Comparison of ENCODE assay signal across 14 cellular contexts in the genomic region with DNA sequence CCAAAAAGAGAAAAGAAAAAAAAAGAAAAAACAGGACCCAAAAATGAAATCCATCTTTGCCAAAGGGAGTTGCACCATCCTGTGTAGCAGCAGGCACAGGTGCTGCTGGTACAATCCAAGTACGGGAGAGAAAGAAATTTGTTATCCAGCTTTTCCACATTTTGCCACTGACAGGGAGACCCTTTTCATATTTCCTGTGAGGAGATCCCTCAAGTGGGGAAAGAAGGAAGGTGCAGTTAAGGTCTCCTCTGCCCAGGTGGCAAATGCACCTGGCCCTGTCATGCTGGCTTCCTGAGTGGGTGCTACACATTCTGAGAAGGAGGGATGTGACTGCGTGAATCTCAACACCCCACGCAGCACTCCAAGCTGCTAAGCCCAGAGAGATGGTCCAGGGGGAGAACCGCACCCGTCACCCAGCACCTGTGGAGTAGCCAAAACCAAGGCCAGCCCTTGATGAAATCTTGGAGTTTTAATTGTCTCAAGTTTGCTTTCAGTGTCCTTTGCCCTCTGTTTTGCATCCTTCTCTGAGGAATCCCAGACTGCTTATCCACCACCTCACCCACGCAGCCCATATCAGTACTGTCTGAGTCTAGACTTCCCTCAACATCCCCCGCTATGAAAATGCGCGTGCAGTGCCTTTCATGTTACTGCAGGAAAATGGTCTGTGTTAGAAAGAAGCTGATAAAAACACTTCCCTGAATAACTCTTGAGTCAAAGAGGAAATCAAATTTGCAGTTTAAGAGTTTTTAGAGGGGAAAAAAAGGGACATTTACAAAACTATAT.
DNase-seq lines count a peak whose midpoint lies in the region; ATAC-seq and TF ChIP-seq lines count a peak whose summit lies in the region.
"Had no signal": no experiment of that assay in that cellular context is flagged by ENCODE, and none has a peak within 500 bp of the region (broad histone marks: within the 10 kb centered on the region; RNA-seq: fewer than 3 reads in every experiment).

No MANE protein-coding gene starts in this region.

- H3K9me3 ChIP-seq in heart right ventricle, result peaks cover 0 to 4% (median 0%) of the 10 kb centered on the region in 11 donors

- 77 to 83% methylated on average over 9 of the region's 9 CpGs for WGBS in heart right ventricle, 2 donors

- no peak for TF ChIP-seq CTCF in heart right ventricle (IDR thresholded peaks at IDR 0.05)
- TF ChIP-seq CTCF in WTC11 (IDR thresholded peaks at IDR 0.05), result no peak
- peak; percentile 14 for TF ChIP-seq CTCF in kidney epithelial cell (IDR thresholded peaks at IDR 0.05; ENCODE audit: insufficient read depth, low read length, poor library complexity, severe bottlenecking)

- CTCF ChIA-PET in WTC11 (lab: Charles Lee), result interaction anchor here (1.2 to 1.5 kb wide), 3 partner anchors 8 to 267 kb away, joined by 3 to 6 read pairs (median 3); no protein-coding TSS in a partner anchor

- H3K27ac ChIP-seq in heart right ventricle, result peak overlapping the region in 9 of 10 donors; percentile 36 to 81 (median 58)
- H3K27ac ChIP-seq: SK-N-MC had no signal

- H3K4me1 ChIP-seq in heart right ventricle, result peaks cover 0 to 40% (median 29%) of the 10 kb centered on the region in 9 donors

- POLR2A ChIA-PET in WTC11 (lab: Charles Lee), result interaction anchor here (1.3 kb wide), 1 partner anchor 141 kb away, joined by 5 read pairs; no protein-coding TSS in a partner anchor

- H3K4me1 Mint-ChIP-seq in WTC11, result peaks cover 34% of the 10 kb centered on the region
- no peaks in the 10 kb centered on the region for H3K4me1 Mint-ChIP-seq in activated naive CD8-positive, alpha-beta T cell treated with anti-CD3 and anti-CD28 coated beads, Interleukin-2, amount 50 U/mL, for 24 hours
- H3K4me1 Mint-ChIP-seq: activated T-helper 17 cell treated with anti-CD3 and anti-CD28 coated beads, Interleukin-2, amount 50 U/mL, for 72 hours; central memory CD8-positive, alpha-beta T cell had no signal

- H3K27me3 ChIP-seq in heart right ventricle (no peaks in the 10 kb centered on the region), kidney epithelial cell (ENCODE audit: control insufficient read depth, insufficient read depth, low read length) (no peaks in the 10 kb centered on the region)

- no peak overlapping the region for H3K4me3 Mint-ChIP-seq in WTC11
- H3K4me3 Mint-ChIP-seq in activated naive CD8-positive, alpha-beta T cell treated with anti-CD3 and anti-CD28 coated beads, Interleukin-2, amount 50 U/mL, for 24 hours, result no peak overlapping the region
- H3K4me3 Mint-ChIP-seq: activated T-helper 17 cell treated with anti-CD3 and anti-CD28 coated beads, Interleukin-2, amount 50 U/mL, for 72 hours; central memory CD8-positive, alpha-beta T cell had no signal

- no peaks in the 10 kb centered on the region for H3K36me3 Mint-ChIP-seq in WTC11
- H3K36me3 Mint-ChIP-seq in activated naive CD8-positive, alpha-beta T cell treated with anti-CD3 and anti-CD28 coated beads, Interleukin-2, amount 50 U/mL, for 24 hours (ENCODE audit: low read depth), result no peaks in the 10 kb centered on the region

- H3K9me3 Mint-ChIP-seq in WTC11, result peaks cover 8% of the 10 kb centered on the region
- no peaks in the 10 kb centered on the region for H3K9me3 Mint-ChIP-seq in activated naive CD8-positive, alpha-beta T cell treated with anti-CD3 and anti-CD28 coated beads, Interleukin-2, amount 50 U/mL, for 24 hours
- H3K9me3 Mint-ChIP-seq: activated T-helper 17 cell treated with anti-CD3 and anti-CD28 coated beads, Interleukin-2, amount 50 U/mL, for 72 hours; central memory CD8-positive, alpha-beta T cell had no signal

- H3K4me3 ChIP-seq in heart right ventricle (no peak overlapping the region), kidney epithelial cell (ENCODE audit: low read depth, low read length) (no peak overlapping the region)
- H3K4me3 ChIP-seq: SK-N-MC had no signal

- no peaks in the 10 kb centered on the region for H3K36me3 ChIP-seq in heart right ventricle
- no peaks in the 10 kb centered on the region for H3K36me3 ChIP-seq in kidney epithelial cell (ENCODE audit: control insufficient read depth, insufficient read depth, low read length)

- ATAC-seq in heart right ventricle (peak in 3 of 8 donors; percentile 29 to 48 (median 31)), Right ventricle myocardium superior (ENCODE audit: poor library complexity) (no peak), WTC11 (peak; percentile 52), HG03175 (IDR thresholded peaks at IDR 0.05; ENCODE audit: unreplicated experiment) (no peak), HG02870 (IDR thresholded peaks at IDR 0.05; ENCODE audit: unreplicated experiment) (no peak)
- no peak for ATAC-seq in activated naive CD8-positive, alpha-beta T cell treated with anti-CD3 and anti-CD28 coated beads, Interleukin-2, amount 50 U/mL, for 24 hours
- ATAC-seq: activated T-helper 17 cell treated with anti-CD3 and anti-CD28 coated beads, Interleukin-2, amount 50 U/mL, for 72 hours had no signal

- intact Hi-C loops in heart right ventricle (cut with DNase I) (loop anchor here in 1 of 10 donors (10.0 kb wide), 1 partner anchor 136 kb away; no protein-coding TSS in a partner anchor), Right ventricle myocardium superior (cut with DNase I) (no loop called here)

- no peaks in the 10 kb centered on the region for H3K27me3 Mint-ChIP-seq in WTC11 (ENCODE audit: low read depth)
- H3K27me3 Mint-ChIP-seq in activated naive CD8-positive, alpha-beta T cell treated with anti-CD3 and anti-CD28 coated beads, Interleukin-2, amount 50 U/mL, for 24 hours, result peaks cover 34% of the 10 kb centered on the region

- peak overlapping the region; percentile 51; the same call in 1 of the 2 replicates for H3K27ac Mint-ChIP-seq in WTC11
- no peak overlapping the region for H3K27ac Mint-ChIP-seq in activated naive CD8-positive, alpha-beta T cell treated with anti-CD3 and anti-CD28 coated beads, Interleukin-2, amount 50 U/mL, for 24 hours
- H3K27ac Mint-ChIP-seq: activated T-helper 17 cell treated with anti-CD3 and anti-CD28 coated beads, Interleukin-2, amount 50 U/mL, for 72 hours had no signal

- DNase-seq in heart right ventricle, result no peak
- no peak for DNase-seq in Right ventricle myocardium superior
- DNase-seq in WTC11 (ENCODE audit: low spot score), result no peak
- DNase-seq in kidney epithelial cell (ENCODE audit: low read depth), result no peak
- DNase-seq in NCI-H524 treated with DMSO at 0.1 percent for 48 hours (lab: John Stamatoyannopoulos, UW), result no peak
- DNase-seq in activated naive CD8-positive, alpha-beta T cell treated with anti-CD3 and anti-CD28 coated beads, Interleukin-2, amount 50 U/mL, for 24 hours, result no peak
- DNase-seq: activated CD4-positive, CD25-positive, alpha-beta regulatory T cell treated with anti-CD3 and anti-CD28 coated beads, Interleukin-2, amount 50 U/mL, for 72 hours; MV-4-11; NCI-H524 had no signal

TF ChIP-seq in WTC11, 78 proteins besides CTCF, POLR2A, EP300 and RAD21:
- no peak for TF ChIP-seq ESRRA (CRISPR knock-in tag; IDR thresholded peaks at IDR 0.05; ENCODE audit: borderline replicate concordance)
- TF ChIP-seq, protein P1, sequence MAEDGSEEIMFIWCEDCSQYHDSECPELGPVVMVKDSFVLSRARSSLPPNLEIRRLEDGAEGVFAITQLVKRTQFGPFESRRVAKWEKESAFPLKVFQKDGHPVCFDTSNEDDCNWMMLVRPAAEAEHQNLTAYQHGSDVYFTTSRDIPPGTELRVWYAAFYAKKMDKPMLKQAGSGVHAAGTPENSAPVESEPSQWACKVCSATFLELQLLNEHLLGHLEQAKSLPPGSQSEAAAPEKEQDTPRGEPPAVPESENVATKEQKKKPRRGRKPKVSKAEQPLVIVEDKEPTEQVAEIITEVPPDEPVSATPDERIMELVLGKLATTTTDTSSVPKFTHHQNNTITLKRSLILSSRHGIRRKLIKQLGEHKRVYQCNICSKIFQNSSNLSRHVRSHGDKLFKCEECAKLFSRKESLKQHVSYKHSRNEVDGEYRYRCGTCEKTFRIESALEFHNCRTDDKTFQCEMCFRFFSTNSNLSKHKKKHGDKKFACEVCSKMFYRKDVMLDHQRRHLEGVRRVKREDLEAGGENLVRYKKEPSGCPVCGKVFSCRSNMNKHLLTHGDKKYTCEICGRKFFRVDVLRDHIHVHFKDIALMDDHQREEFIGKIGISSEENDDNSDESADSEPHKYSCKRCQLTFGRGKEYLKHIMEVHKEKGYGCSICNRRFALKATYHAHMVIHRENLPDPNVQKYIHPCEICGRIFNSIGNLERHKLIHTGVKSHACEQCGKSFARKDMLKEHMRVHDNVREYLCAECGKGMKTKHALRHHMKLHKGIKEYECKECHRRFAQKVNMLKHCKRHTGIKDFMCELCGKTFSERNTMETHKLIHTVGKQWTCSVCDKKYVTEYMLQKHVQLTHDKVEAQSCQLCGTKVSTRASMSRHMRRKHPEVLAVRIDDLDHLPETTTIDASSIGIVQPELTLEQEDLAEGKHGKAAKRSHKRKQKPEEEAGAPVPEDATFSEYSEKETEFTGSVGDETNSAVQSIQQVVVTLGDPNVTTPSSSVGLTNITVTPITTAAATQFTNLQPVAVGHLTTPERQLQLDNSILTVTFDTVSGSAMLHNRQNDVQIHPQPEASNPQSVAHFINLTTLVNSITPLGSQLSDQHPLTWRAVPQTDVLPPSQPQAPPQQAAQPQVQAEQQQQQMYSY (CRISPR knock-in tag; IDR thresholded peaks at IDR 0.05), result peak; percentile 32; the same call in 1 of the 2 replicates
- no peak for TF ChIP-seq RELA (CRISPR knock-in tag; IDR thresholded peaks at IDR 0.05; ENCODE audit: borderline replicate concordance)
